ENCODE assay signal across 9 cellular contexts in the genomic region with DNA sequence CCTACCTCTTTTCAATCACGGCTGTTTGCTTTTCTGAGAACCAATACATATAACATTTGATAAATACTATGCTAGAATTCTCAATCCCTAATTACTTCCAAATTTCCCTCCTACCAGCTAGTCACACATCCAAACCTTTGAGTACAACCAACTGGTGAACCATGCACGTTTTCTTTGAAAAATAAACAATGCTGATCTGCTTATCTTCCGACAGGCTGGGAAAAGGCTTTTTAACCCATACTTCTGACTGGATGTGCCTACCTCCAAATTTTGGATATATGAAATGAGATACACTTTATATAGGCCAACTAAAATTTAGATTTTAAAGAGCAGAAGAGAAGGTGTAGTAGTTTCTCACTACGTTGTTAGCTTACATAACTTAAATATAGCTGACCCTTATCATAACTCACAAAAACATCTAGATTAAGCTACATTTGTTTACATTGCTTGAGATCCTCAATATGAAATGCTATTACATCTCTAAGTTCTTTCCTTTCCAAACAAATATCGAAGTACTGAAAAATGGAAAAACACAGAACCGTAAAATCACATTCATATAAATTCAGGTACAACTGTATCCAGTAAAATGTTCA. TPM values are rescaled to one million over a fixed set of nuclear protein-coding genes. Genes with fewer than 3 reads are reported as not detected.
DNase-seq lines count a peak whose midpoint lies in the region; ATAC-seq and TF ChIP-seq lines count a peak whose summit lies in the region.
"Had no signal": no experiment of that assay in that cellular context is flagged by ENCODE, and none has a peak within 500 bp of the region (broad histone marks: within the 10 kb centered on the region; RNA-seq: fewer than 3 reads in every experiment).

No MANE protein-coding gene starts in this region.

- no peaks in the 10 kb centered on the region for H3K9me3 Mint-ChIP-seq in central memory CD8-positive, alpha-beta T cell
- peaks cover 0 to 6% (median 0%) of the 10 kb centered on the region in 7 donors for H3K9me3 Mint-ChIP-seq in naive B cell

- DNase-seq in AG04450 (ENCODE audit: low read depth, low spot score), result no peak
- no peak for DNase-seq in HL-60 (ENCODE audit: low read depth in 1 of 2, low spot score in 1 of 2)
- DNase-seq in central memory CD8-positive, alpha-beta T cell (ENCODE audit: low spot score in 2 of 2), result no peak
- no peak for DNase-seq in naive B cell
- no peak for DNase-seq in NCI-H1417 treated with DMSO at 0.1 percent for 48 hours (lab: John Stamatoyannopoulos, UW)
- DNase-seq in glomerular visceral epithelial cell (ENCODE audit: extremely low spot score), result no peak
- no peak for DNase-seq in RWPE1 (ENCODE audit: low spot score)
- no peak for DNase-seq in NK-92 treated with Interleukin-12 subunit alpha and Interleukin-12 subunit beta, amount 100 ng/mL, for 24 hours (lab: John Stamatoyannopoulos, UW)
- DNase-seq: stimulated activated CD4-positive, alpha-beta T cell treated with anti-CD3 and anti-CD28 coated beads, Interleukin-1b, Interleukin-23, amount 100 ng/mL, for 48 hours had no signal

- no peak overlapping the region for H3K27ac ChIP-seq in AG04450 (ENCODE audit: low read depth, low read length)
- H3K27ac ChIP-seq in HL-60 (replicated peaks), result no peak overlapping the region
- H3K27ac ChIP-seq in RWPE1, result no peak overlapping the region

- no peak overlapping the region for H3K27ac Mint-ChIP-seq in central memory CD8-positive, alpha-beta T cell (ENCODE audit: low read depth)
- H3K27ac Mint-ChIP-seq in naive B cell, result peak overlapping the region in 4 of 6 donors; percentile 45 to 99 (median 66)

- no peaks in the 10 kb centered on the region; the same call in 1 of the 2 replicates for H3K9me3 ChIP-seq in AG04450 (ENCODE audit: control insufficient read depth, insufficient read depth, low read length)

- TF ChIP-seq CTCF in AG04450 (IDR thresholded peaks at IDR 0.05; ENCODE audit: low read depth, low read length) (no peak), HL-60 (IDR thresholded peaks at IDR 0.05; ENCODE audit: insufficient read depth, low read length) (no peak), RWPE1 (conservative IDR thresholded peaks at IDR 0.05; ENCODE audit: low read depth) (no peak)

- H3K4me1 Mint-ChIP-seq in central memory CD8-positive, alpha-beta T cell, result peaks cover 48% of the 10 kb centered on the region
- H3K4me1 Mint-ChIP-seq in naive B cell, result peaks cover 45 to 67% (median 52%) of the 10 kb centered on the region in 3 donors

- ATAC-seq in central memory CD8-positive, alpha-beta T cell (replicated peaks; ENCODE audit: extremely low read depth, poor library complexity, severe bottlenecking), result no peak
- no peak for ATAC-seq in naive B cell (ENCODE audit: low read depth in 2 of 2)

- peak overlapping the region; percentile 95 for H3K4me3 Mint-ChIP-seq in central memory CD8-positive, alpha-beta T cell
- H3K4me3 Mint-ChIP-seq in naive B cell, result peak overlapping the region in 7 of 8 donors; percentile 85 to 98 (median 95)

- POLR2A ChIA-PET in AG04450 (lab: Yijun Ruan, JAX) (interaction anchor here (1.4 kb wide), 1 partner anchor 153 kb away, joined by 5 read pairs; no protein-coding TSS in a partner anchor), RWPE1 (lab: Yijun Ruan, JAX; ENCODE audit: low non-redundant PET) (no interaction called here)

- no peaks in the 10 kb centered on the region for H3K27me3 ChIP-seq in AG04450 (ENCODE audit: control insufficient read depth, insufficient read depth, low read length)
- no peaks in the 10 kb centered on the region for H3K27me3 ChIP-seq in HL-60 (ENCODE audit: insufficient read depth, poor library complexity, severe bottlenecking)

- H3K4me3 ChIP-seq in AG04450 (ENCODE audit: low read depth, low read length), result peak overlapping the region; percentile 70
- peak overlapping the region; percentile 95; the same call in 1 of the 2 replicates for H3K4me3 ChIP-seq in HL-60 (replicated peaks; ENCODE audit: insufficient read depth, low read length)

- H3K27me3 Mint-ChIP-seq in central memory CD8-positive, alpha-beta T cell, result no peaks in the 10 kb centered on the region
- no peaks in the 10 kb centered on the region for H3K27me3 Mint-ChIP-seq in naive B cell

- peaks cover 35% of the 10 kb centered on the region for H3K36me3 Mint-ChIP-seq in central memory CD8-positive, alpha-beta T cell (ENCODE audit: insufficient read depth)
- peaks cover 8 to 21% of the 10 kb centered on the region in 2 donors for H3K36me3 Mint-ChIP-seq in naive B cell

- CTCF ChIA-PET in AG04450 (lab: Charles Lee), result interaction anchor here (0.6 to 1.8 kb wide), 6 partner anchors 10 to 741 kb away, joined by 3 to 8 read pairs (median 4); no protein-coding TSS in a partner anchor
- CTCF ChIA-PET in RWPE1 (lab: Yijun Ruan, JAX), result interaction anchor here (0.8 to 1.1 kb wide), 4 partner anchors 57 to 479 kb away, joined by 3 to 9 read pairs (median 3); no protein-coding TSS in a partner anchor

RNA-seq across cellular contexts. Expression of a gene that starts 2.1 kb away (rescaled TPM):
- 34.7 and 44.1 TPM in 2 replicates for polyA plus RNA-seq in AG04450 (2011; rRNA removed)
- polyA minus RNA-seq in AG04450 (2011; rRNA and poly(A)+ RNA removed), result 43.3 and 66.9 TPM in 2 replicates
- 100 to 1,000 TPM in 5 of 6 donors, 10 to 100 TPM in 1; 87.7 to 150 (median 106) TPM for polyA plus RNA-seq in naive B cell (ENCODE audit: low read depth in 6 of 6)
